In genomic region chr12:25852792-25853191, GRCh38 we compare ENCODE assay signal across 26 cellular contexts.
DNase-seq lines count a peak whose midpoint lies in the region; ATAC-seq, FAIRE-seq and TF ChIP-seq lines count a peak whose summit lies in the region.
"Had no signal": no experiment of that assay in that cellular context is flagged by ENCODE, and none has a peak within 500 bp of the region (broad histone marks: within the 10 kb centered on the region; RNA-seq: fewer than 3 reads in every experiment).

No MANE protein-coding gene starts in this region.

- H3K27ac Mint-ChIP-seq in glutamatergic neuron (ENCODE audit: unreplicated experiment), result no peak overlapping the region
- H3K27ac Mint-ChIP-seq: endodermal cell; T-helper 1 cell treated with Interleukin-12 subunit alpha and Interleukin-12 subunit beta and Interleukin-4 antibody, amounts not matched to agents 30 μg/mL and 1 μg/mL, for 36 hours had no signal

- TF ChIP-seq CTCF in A549 (IDR thresholded peaks at IDR 0.05), result no peak
- TF ChIP-seq CTCF in fibroblast of pulmonary artery (IDR thresholded peaks at IDR 0.05; ENCODE audit: low read length, missing control alignments), result no peak
- TF ChIP-seq CTCF in glutamatergic neuron (IDR thresholded peaks at IDR 0.05; ENCODE audit: partially characterized antibody, unreplicated experiment), result no peak

- no peak overlapping the region; a peak in 1 of 6 replicates for H3K27ac ChIP-seq in A549
- H3K27ac ChIP-seq: brain microvascular endothelial cell, coronary artery, KMS-11, left lung, SJCRH30, testis had no signal

- intact Hi-C loops in Right ventricle myocardium superior (cut with DNase I), result no loop called here

- DNase-seq in A549 (ENCODE audit: low read depth in 1 of 2, low spot score in 1 of 2), result peak in 1 of 2 experiments; percentile 60
- DNase-seq in H4 (ENCODE audit: low spot score), result peak; percentile 69
- DNase-seq in amniotic epithelial cell (ENCODE audit: low read depth), result peak; percentile 90
- DNase-seq in fibroblast of pulmonary artery (ENCODE audit: low read depth), result peak; percentile 46
- DNase-seq in Right ventricle myocardium superior, result no peak
- DNase-seq in glutamatergic neuron, result no peak
- DNase-seq: activated gamma-delta T cell; BE2C; brain microvascular endothelial cell; endodermal cell; left lung; midbrain; naive thymus-derived CD8-positive, alpha-beta T cell; NCI-H187; NCI-H526; occipital lobe; SJCRH30; stimulated activated naive CD4-positive, alpha-beta T cell treated with Interleukin-2 at 50 U/mL for 16 hours; testis had no signal

- H3K9me3 ChIP-seq in A549, result no peaks in the 10 kb centered on the region
- H3K9me3 ChIP-seq: BE2C, left lung, SJCRH30, testis had no signal

- peaks cover 16% of the 10 kb centered on the region; the same call in 2 of the 3 replicates for H3K4me1 ChIP-seq in A549
- H3K4me1 ChIP-seq: BE2C, left lung, SJCRH30, testis had no signal

- no peaks in the 10 kb centered on the region for H3K27me3 Mint-ChIP-seq in glutamatergic neuron (ENCODE audit: unreplicated experiment)

- no peak for FAIRE-seq in A549 (lab: Jason Lieb, UNC)
- FAIRE-seq: RCC 7860, urothelium cell line had no signal

- POLR2A ChIA-PET in A549 (lab: Yijun Ruan, JAX), result interaction anchor here (0.6 kb wide), 1 partner anchor 604 kb away, joined by 3 read pairs; no protein-coding TSS in a partner anchor

- CTCF ChIA-PET in A549 (lab: Yijun Ruan, JAX), result no interaction called here

- no peak overlapping the region for H3K4me3 Mint-ChIP-seq in glutamatergic neuron (ENCODE audit: unreplicated experiment)
- H3K4me3 Mint-ChIP-seq: endodermal cell; naive thymus-derived CD8-positive, alpha-beta T cell; T-helper 1 cell treated with Interleukin-12 subunit alpha and Interleukin-12 subunit beta and Interleukin-4 antibody, amounts not matched to agents 30 μg/mL and 1 μg/mL, for 36 hours had no signal

- H3K9me3 Mint-ChIP-seq in glutamatergic neuron (ENCODE audit: unreplicated experiment), result no peaks in the 10 kb centered on the region
- H3K9me3 Mint-ChIP-seq: naive thymus-derived CD8-positive, alpha-beta T cell; T-helper 1 cell treated with Interleukin-12 subunit alpha and Interleukin-12 subunit beta and Interleukin-4 antibody, amounts not matched to agents 30 μg/mL and 1 μg/mL, for 36 hours had no signal

- peak overlapping the region; percentile 12; the same call in 2 of the 3 replicates for H3K4me2 ChIP-seq in A549
- H3K4me2 ChIP-seq: KMS-11 had no signal

- no peak for TF ChIP-seq POLR2A in A549 (IDR thresholded peaks at IDR 0.05; ENCODE audit: low read length)

- TF ChIP-seq RAD21 in A549 (conservative IDR thresholded peaks at IDR 0.05 in 1 of 2, IDR thresholded peaks at IDR 0.05 in 1 of 2), result no peak

- H3K36me3 Mint-ChIP-seq in glutamatergic neuron (ENCODE audit: unreplicated experiment), result no peaks in the 10 kb centered on the region
- H3K36me3 Mint-ChIP-seq: naive thymus-derived CD8-positive, alpha-beta T cell had no signal

- TF ChIP-seq EP300 in A549 (IDR thresholded peaks at IDR 0.05), result no peak

- no peaks in the 10 kb centered on the region for H3K4me1 Mint-ChIP-seq in glutamatergic neuron (ENCODE audit: low read depth, unreplicated experiment)
- H3K4me1 Mint-ChIP-seq: naive thymus-derived CD8-positive, alpha-beta T cell had no signal

- H3K4me3 ChIP-seq in A549 (no peak overlapping the region), fibroblast of pulmonary artery (replicated peaks; ENCODE audit: low read depth, low read length) (no peak overlapping the region)
- H3K4me3 ChIP-seq: coronary artery, left lung, SJCRH30, testis had no signal

- ATAC-seq in A549 (peak; percentile 71 to 74), HG03159 (IDR thresholded peaks at IDR 0.05; ENCODE audit: unreplicated experiment) (no peak), Right ventricle myocardium superior (ENCODE audit: poor library complexity) (no peak), GM21423 (IDR thresholded peaks at IDR 0.05; ENCODE audit: unreplicated experiment) (no peak)
- ATAC-seq: left lung; naive thymus-derived CD8-positive, alpha-beta T cell had no signal

TF ChIP-seq in A549, 52 proteins besides CTCF, POLR2A, EP300 and RAD21:
- TF ChIP-seq CEBPB (IDR thresholded peaks at IDR 0.05), result peak in 1 of 2 experiments; percentile 64; a peak in 1 of 4 replicates
- 0 out of 3 replicates have a peak, but pooled peaks have one; percentile 32 for TF ChIP-seq BCL3 (IDR thresholded peaks at IDR 0.05)
- TF ChIP-seq CHD4 (IDR thresholded peaks at IDR 0.05; ENCODE audit: borderline replicate concordance), result no peak
- TF ChIP-seq ELK1 (IDR thresholded peaks at IDR 0.05; ENCODE audit: low read depth, low read length), result no peak
- no peak for TF ChIP-seq MAZ (IDR thresholded peaks at IDR 0.05; ENCODE audit: borderline replicate concordance, low read depth, low read length)
- TF ChIP-seq FOSL2 (IDR thresholded peaks at IDR 0.05), result no peak
- peak; percentile 57 for TF ChIP-seq FOSL2 (CRISPR knock-in tag; IDR thresholded peaks at IDR 0.05)
- no peak for TF ChIP-seq FOXS1 (CRISPR knock-in tag; IDR thresholded peaks at IDR 0.05)
- TF ChIP-seq HEYL (CRISPR knock-in tag; IDR thresholded peaks at IDR 0.05), result no peak
- TF ChIP-seq GATA3 (IDR thresholded peaks at IDR 0.05; ENCODE audit: borderline replicate concordance), result peak; percentile 71
- TF ChIP-seq JUNB (IDR thresholded peaks at IDR 0.05), result no peak
TF ChIP-seq in A549: peak in this region for 4.

Comparison
In these comparisons a context has a peak if more than half of its experiments do, and no peak if none do; other contexts are left out.
1. ATAC-seq: peak in A549 (2 of 2); none in HG03159 (single experiment), Right ventricle myocardium superior (single experiment) and GM21423 (single experiment).
2. DNase-seq: peak in H4 (single experiment), amniotic epithelial cell (single experiment) and fibroblast of pulmonary artery (single experiment); none in Right ventricle myocardium superior (single experiment) and glutamatergic neuron (single experiment).